ENCODE assay signal across 1 cellular context in the genomic region with DNA sequence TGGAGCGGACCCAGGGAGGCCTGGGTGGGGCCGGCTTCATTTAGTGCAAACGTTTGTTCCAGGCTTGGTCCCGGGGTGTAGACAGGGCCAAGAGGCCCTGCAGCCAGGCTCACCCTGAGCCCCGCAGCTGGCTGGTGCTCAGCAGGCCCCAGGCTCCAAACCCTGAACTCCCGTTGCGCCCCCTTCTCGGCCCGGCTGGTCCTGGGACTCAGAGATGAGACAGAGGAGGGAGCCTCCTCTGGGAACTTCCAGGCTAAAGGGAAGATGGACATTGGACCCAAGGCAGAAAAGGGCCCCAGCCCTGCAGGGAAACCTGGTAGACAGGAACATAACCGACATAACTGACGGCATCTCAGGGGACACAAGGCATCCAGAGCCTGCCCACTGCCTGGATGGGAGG. TPM values are rescaled to one million over a fixed set of nuclear protein-coding genes. Genes with fewer than 3 reads are reported as not detected.
"Had no signal": no experiment of that assay in that cellular context is flagged by ENCODE, and none has a peak within 500 bp of the region (broad histone marks: within the 10 kb centered on the region; RNA-seq: fewer than 3 reads in every experiment).

No MANE protein-coding gene starts in this region.

RNA-seq across cellular contexts. Expression of a gene that starts 4.0 kb away (rescaled TPM):
- total RNA-seq: T-helper 1 cell treated with Interleukin-12 subunit alpha and Interleukin-12 subunit beta and Interleukin-4 antibody, amounts not matched to agents 30 ng/mL and 1 ng/mL, for 36 hours had no signal
